ENCODE assay signal across 13 cellular contexts in genomic region chr6:154380733-154381132, GRCh38.
"Had no signal": no experiment of that assay in that cellular context is flagged by ENCODE, and none has a peak within 500 bp of the region (broad histone marks: within the 10 kb centered on the region; RNA-seq: fewer than 3 reads in every experiment).

No MANE protein-coding gene starts in this region.

- ATAC-seq: activated CD8-positive, alpha-beta memory T cell treated with anti-CD3 and anti-CD28 coated beads, Interleukin-2, amount 10 ng/mL, durations not matched to agents 7 days and 5 days; activated T-cell treated with anti-CD3 and anti-CD28 coated beads, Interleukin-2, amount 50 U/mL, for 4 hours; effector memory CD8-positive, alpha-beta T cell; gastroesophageal sphincter; mucosa of descending colon; naive thymus-derived CD8-positive, alpha-beta T cell; psoas muscle had no signal

- DNase-seq: activated CD4-positive, alpha-beta T cell treated with anti-CD3 and anti-CD28 coated beads, Interleukin-2, amount 50 U/mL, for 4 hours; activated CD4-positive, CD25-positive, alpha-beta regulatory T cell treated with anti-CD3 and anti-CD28 coated beads, Interleukin-2, amount 50 U/mL, for 72 hours; activated CD8-positive, alpha-beta memory T cell treated with anti-CD3 and anti-CD28 coated beads, Interleukin-2, amount 10 ng/mL, durations not matched to agents 7 days and 5 days; activated effector memory CD4-positive, alpha-beta T cell treated with anti-CD3 and anti-CD28 coated beads, Interleukin-2, amount 50 U/mL, for 16 hours; activated T-cell treated with anti-CD3 and anti-CD28 coated beads, Interleukin-2, amount 50 U/mL, for 4 hours; amygdala; effector memory CD8-positive, alpha-beta T cell; mucosa of descending colon; naive thymus-derived CD8-positive, alpha-beta T cell; occipital lobe; psoas muscle; stimulated activated CD4-positive, alpha-beta T cell treated with anti-CD3 and anti-CD28 coated beads, Interleukin-4, amount 100 ng/mL, for 24 hours had no signal
